In genomic region chr5:92922231-92922967, GRCh38 we compare ENCODE assay signal across 27 cellular contexts.
DNase-seq lines count a peak whose midpoint lies in the region; ATAC-seq and TF ChIP-seq lines count a peak whose summit lies in the region.
"Had no signal": no experiment of that assay in that cellular context is flagged by ENCODE, and none has a peak within 500 bp of the region (broad histone marks: within the 10 kb centered on the region; RNA-seq: fewer than 3 reads in every experiment).

No MANE protein-coding gene starts in this region.

- 84% methylated on average over 3 of the region's 5 CpGs; no CpG with 5 or more reads in 1 of the 2 experiments for WGBS in IMR-90 (ENCODE audit: extremely low coverage in 2 of 2, insufficient read length in 1 of 2), 2 experiments

- no TSS peak for BruUV-seq in IMR-90 (replicated peaks; lab: Mats Ljungman, UMichigan)

- no peak overlapping the region for H3K23ac ChIP-seq in IMR-90 (ENCODE audit: low read depth, low read length)

- no peak for TF ChIP-seq POLR2A in IMR-90 (IDR thresholded peaks at IDR 0.05; ENCODE audit: low read depth, low read length)

- H3K4me3 ChIP-seq in BE2C (ENCODE audit: low read depth, low read length) (no peak overlapping the region), IMR-90 (ENCODE audit: insufficient read depth, low read depth, low read length) (no peak overlapping the region), choroid plexus epithelial cell (ENCODE audit: low read depth, low read length) (no peak overlapping the region)
- H3K4me3 ChIP-seq: heart left ventricle, lower lobe of right lung, smooth muscle cell had no signal

- H2BK15ac ChIP-seq in IMR-90 (ENCODE audit: low read depth, low read length), result peak overlapping the region; percentile 38; the same call in 1 of the 3 replicates

- H3K36me3 Mint-ChIP-seq in nephron progenitor cell (ENCODE audit: low read depth), result no peaks in the 10 kb centered on the region
- H3K36me3 Mint-ChIP-seq: brain; CD4-positive, alpha-beta memory T cell; IgD-negative memory B cell; natural killer cell had no signal

- H3K56ac ChIP-seq in IMR-90 (ENCODE audit: extremely low read depth, insufficient read depth, low read length), result no peak overlapping the region

- CTCF ChIA-PET in IMR-90 (lab: Yijun Ruan, JAX), result no interaction called here

- DNase-seq in BE2C, result no peak
- DNase-seq in IMR-90, result no peak
- DNase-seq in choroid plexus epithelial cell (ENCODE audit: low read depth), result peak; percentile 58
- no peak for DNase-seq in nephron progenitor cell
- no peak for DNase-seq in NOMO-1 treated with DMSO at 0.1 percent for 48 hours (lab: John Stamatoyannopoulos, UW; ENCODE audit: unreplicated experiment)
- DNase-seq in NCI-H1092 (lab: John Stamatoyannopoulos, UW), result no peak
- DNase-seq: activated CD4-positive, alpha-beta T cell treated with anti-CD3 and anti-CD28 coated beads, Interleukin-2, amount 50 U/mL, for 48 hours; activated CD4-positive, CD25-positive, alpha-beta regulatory T cell treated with anti-CD3 and anti-CD28 coated beads, Interleukin-2, amount 50 U/mL, for 72 hours; activated T-cell treated with anti-CD3 and anti-CD28 coated beads, Interleukin-2, amount 50 U/mL, for 72 hours; CD4-positive, alpha-beta memory T cell; cerebellar nuclear complex; foreskin melanocyte; GOT3; heart left ventricle; lower lobe of right lung; natural killer cell; NCI-H1092 treated with DMSO at 0.1 percent for 48 hours; NCI-H1694 treated with DMSO at 0.1 percent for 48 hours; NCI-H2171; SHP77 treated with DMSO at 0.1 percent for 48 hours; stimulated activated CD4-positive, alpha-beta T cell treated with anti-CD3 and anti-CD28 coated beads, Interleukin-1b, Interleukin-23, amount 100 ng/mL, for 48 hours; stimulated activated naive CD8-positive, alpha-beta T cell treated with anti-CD3 and anti-CD28 coated beads, Interleukin-15, amount 100 ng/mL, for 72 hours had no signal

- H3K4me1 ChIP-seq in BE2C (0 out of 2 replicates have a peak, but pooled peaks cover under 1% of the 10 kb centered on the region), IMR-90 (ENCODE audit: control insufficient read depth, insufficient read depth, low read length) (no peaks in the 10 kb centered on the region)
- H3K4me1 ChIP-seq: heart left ventricle, lower lobe of right lung had no signal

- intact Hi-C loops in IMR-90 (cut with micrococcal nuclease), result no loop called here

- dilution Hi-C loops in IMR-90 (cut with HindIII; ENCODE audit: low sequenced_read_pairs, unreplicated experiment), result no loop called here

- H3K27ac ChIP-seq in IMR-90 (ENCODE audit: insufficient read depth, low read length), result no peak overlapping the region
- H3K27ac ChIP-seq: heart left ventricle, lower lobe of right lung had no signal

- H3K27me3 Mint-ChIP-seq in nephron progenitor cell (ENCODE audit: low read depth, poor library complexity), result no peaks in the 10 kb centered on the region
- H3K27me3 Mint-ChIP-seq: brain; CD4-positive, alpha-beta memory T cell; IgD-negative memory B cell; stimulated activated naive CD8-positive, alpha-beta T cell treated with anti-CD3 and anti-CD28 coated beads, Interleukin-15, amount 100 ng/mL, for 72 hours had no signal

- H4K5ac ChIP-seq in IMR-90 (ENCODE audit: low read depth, low read length), result no peak overlapping the region

- H4K20me1 ChIP-seq in IMR-90 (ENCODE audit: insufficient read depth, low read length), result no peaks in the 10 kb centered on the region

- H2BK5ac ChIP-seq in IMR-90 (ENCODE audit: low read depth, low read length, poor library complexity, severe bottlenecking), result no peak overlapping the region

- peak overlapping the region; percentile 46 for H3K27ac Mint-ChIP-seq in nephron progenitor cell
- H3K27ac Mint-ChIP-seq: activated T-cell treated with anti-CD3 and anti-CD28 coated beads, Interleukin-2, amount 50 U/mL, for 72 hours; brain; CD4-positive, alpha-beta memory T cell; IgD-negative memory B cell; natural killer cell; stimulated activated naive CD8-positive, alpha-beta T cell treated with anti-CD3 and anti-CD28 coated beads, Interleukin-15, amount 100 ng/mL, for 72 hours had no signal

- no peak overlapping the region for H3K14ac ChIP-seq in IMR-90 (replicated peaks; ENCODE audit: low read depth, low read length)

- H4K8ac ChIP-seq in IMR-90 (ENCODE audit: low read depth in 2 of 2, low read length in 2 of 2), result no peak overlapping the region

- no peaks in the 10 kb centered on the region for H3K9me3 Mint-ChIP-seq in nephron progenitor cell
- H3K9me3 Mint-ChIP-seq: stimulated activated naive CD8-positive, alpha-beta T cell treated with anti-CD3 and anti-CD28 coated beads, Interleukin-15, amount 100 ng/mL, for 72 hours had no signal

- POLR2A ChIA-PET in IMR-90 (lab: Charles Lee; ENCODE audit: unreplicated experiment), result no interaction called here

- H4K91ac ChIP-seq in IMR-90 (ENCODE audit: insufficient read depth, low read depth, low read length), result no peak overlapping the region

- no peak overlapping the region for H2AK9ac ChIP-seq in IMR-90 (replicated peaks; ENCODE audit: low read depth, low read length, poor library complexity)

- H2BK120ac ChIP-seq in IMR-90 (ENCODE audit: low read depth, low read length), result no peak overlapping the region

- no peak overlapping the region for H3K4ac ChIP-seq in IMR-90 (ENCODE audit: low read depth, low read length)

- in situ Hi-C loops in IMR-90 (cut with MboI; ENCODE audit: low sequenced_read_pairs), result loop anchor here (25.0 kb wide), 1 partner anchor 665 kb away; the partner anchor contains the start of genes NR2F1 and NR2F1-AS1

- H3K4me2 ChIP-seq in IMR-90 (ENCODE audit: low read depth, low read length), result no peak overlapping the region
- H3K4me2 ChIP-seq: smooth muscle cell had no signal

- H3K4me1 Mint-ChIP-seq in nephron progenitor cell, result peaks cover 53% of the 10 kb centered on the region
- H3K4me1 Mint-ChIP-seq: CD4-positive, alpha-beta memory T cell; IgD-negative memory B cell; natural killer cell; stimulated activated naive CD8-positive, alpha-beta T cell treated with anti-CD3 and anti-CD28 coated beads, Interleukin-15, amount 100 ng/mL, for 72 hours had no signal

- H2AFZ ChIP-seq in IMR-90 (replicated peaks; ENCODE audit: low read length, poor library complexity), result no peak overlapping the region

- no peak overlapping the region for H3K9ac ChIP-seq in IMR-90 (ENCODE audit: low read depth, low read length)

- no peaks in the 10 kb centered on the region for H3K79me1 ChIP-seq in IMR-90 (ENCODE audit: low read depth in 1 of 2, low read length in 2 of 2)

- no peak overlapping the region for H2BK20ac ChIP-seq in IMR-90 (ENCODE audit: low read depth, low read length)

- H3K27me3 ChIP-seq in BE2C (no peaks in the 10 kb centered on the region), IMR-90 (ENCODE audit: control insufficient read depth, insufficient read depth, low read length) (no peaks in the 10 kb centered on the region)
- H3K27me3 ChIP-seq: heart left ventricle had no signal

- ATAC-seq in IMR-90 (ENCODE audit: low read depth), result no peak
- ATAC-seq in HG02870 (IDR thresholded peaks at IDR 0.05; ENCODE audit: unreplicated experiment), result no peak
- ATAC-seq in GM18519 (IDR thresholded peaks at IDR 0.05; ENCODE audit: low FRiP score, unreplicated experiment), result no peak
- ATAC-seq: activated T-cell treated with anti-CD3 and anti-CD28 coated beads, Interleukin-2, amount 50 U/mL, for 72 hours; heart left ventricle; lower lobe of right lung; natural killer cell; stimulated activated naive CD8-positive, alpha-beta T cell treated with anti-CD3 and anti-CD28 coated beads, Interleukin-15, amount 100 ng/mL, for 72 hours had no signal

- H3K36me3 ChIP-seq in BE2C (no peaks in the 10 kb centered on the region), IMR-90 (ENCODE audit: control insufficient read depth, insufficient read depth, low read length) (no peaks in the 10 kb centered on the region)
- H3K36me3 ChIP-seq: heart left ventricle, lower lobe of right lung had no signal

- H3K18ac ChIP-seq in IMR-90 (ENCODE audit: low read depth, low read length), result no peak overlapping the region

- TF ChIP-seq CTCF in BE2C (IDR thresholded peaks at IDR 0.05; ENCODE audit: low read depth, low read length), result 0 out of 2 replicates have a peak, but pooled peaks have one; percentile 11
- no peak for TF ChIP-seq CTCF in IMR-90 (conservative IDR thresholded peaks at IDR 0.05; ENCODE audit: low read depth, low read length)
- TF ChIP-seq CTCF in choroid plexus epithelial cell (conservative IDR thresholded peaks at IDR 0.05; ENCODE audit: low read depth, low read length), result no peak
- TF ChIP-seq CTCF in nephron progenitor cell (IDR thresholded peaks at IDR 0.05), result no peak

- H3K4me3 Mint-ChIP-seq in nephron progenitor cell, result no peak overlapping the region
- H3K4me3 Mint-ChIP-seq: activated T-cell treated with anti-CD3 and anti-CD28 coated beads, Interleukin-2, amount 50 U/mL, for 72 hours; brain; CD4-positive, alpha-beta memory T cell; IgD-negative memory B cell; natural killer cell; stimulated activated naive CD8-positive, alpha-beta T cell treated with anti-CD3 and anti-CD28 coated beads, Interleukin-15, amount 100 ng/mL, for 72 hours had no signal

- no peak overlapping the region for H2AK5ac ChIP-seq in IMR-90 (ENCODE audit: low read depth, low read length)

- no peak for TF ChIP-seq RAD21 in IMR-90 (IDR thresholded peaks at IDR 0.05; ENCODE audit: low read length)

- H3K9me1 ChIP-seq in IMR-90 (ENCODE audit: insufficient read depth, low read length), result peaks cover 2% of the 10 kb centered on the region; the same call in 1 of the 2 replicates

- no peaks in the 10 kb centered on the region for H3K9me3 ChIP-seq in BE2C
- no peaks in the 10 kb centered on the region for H3K9me3 ChIP-seq in IMR-90 (ENCODE audit: control insufficient read depth, insufficient read depth, low read length)
- H3K9me3 ChIP-seq: heart left ventricle, lower lobe of right lung had no signal

TF ChIP-seq in IMR-90, 13 proteins besides CTCF, POLR2A, EP300 and RAD21 (continues in another document):
- TF ChIP-seq NFE2L2 (IDR thresholded peaks at IDR 0.05; ENCODE audit: low read depth, low read length) (no peak), FOS (IDR thresholded peaks at IDR 0.05; ENCODE audit: low read depth, low read length) (no peak), CHD1 (IDR thresholded peaks at IDR 0.05; ENCODE audit: low read depth, low read length) (no peak), CEBPB (IDR thresholded peaks at IDR 0.05; ENCODE audit: low read depth, low read length) (no peak), RCOR1 (IDR thresholded peaks at IDR 0.05; ENCODE audit: insufficient replicate concordance, low read length) (no peak), MAZ (IDR thresholded peaks at IDR 0.05; ENCODE audit: borderline replicate concordance, low read depth, low read length) (no peak)
- TF ChIP-seq, protein P1, sequence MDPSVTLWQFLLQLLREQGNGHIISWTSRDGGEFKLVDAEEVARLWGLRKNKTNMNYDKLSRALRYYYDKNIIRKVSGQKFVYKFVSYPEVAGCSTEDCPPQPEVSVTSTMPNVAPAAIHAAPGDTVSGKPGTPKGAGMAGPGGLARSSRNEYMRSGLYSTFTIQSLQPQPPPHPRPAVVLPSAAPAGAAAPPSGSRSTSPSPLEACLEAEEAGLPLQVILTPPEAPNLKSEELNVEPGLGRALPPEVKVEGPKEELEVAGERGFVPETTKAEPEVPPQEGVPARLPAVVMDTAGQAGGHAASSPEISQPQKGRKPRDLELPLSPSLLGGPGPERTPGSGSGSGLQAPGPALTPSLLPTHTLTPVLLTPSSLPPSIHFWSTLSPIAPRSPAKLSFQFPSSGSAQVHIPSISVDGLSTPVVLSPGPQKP (IDR thresholded peaks at IDR 0.05; ENCODE audit: borderline replicate concordance, low read depth, low read length), result no peak
